19 cellular contexts compared by ENCODE assay signal in genomic region chr1:176693697-176694329, GRCh38.
DNase-seq lines count a peak whose midpoint lies in the region; ATAC-seq and TF ChIP-seq lines count a peak whose summit lies in the region.
"Had no signal": no experiment of that assay in that cellular context is flagged by ENCODE, and none has a peak within 500 bp of the region (broad histone marks: within the 10 kb centered on the region; RNA-seq: fewer than 3 reads in every experiment).

No MANE protein-coding gene starts in this region.

- no peak overlapping the region for H2AFZ ChIP-seq in hepatocyte
- H2AFZ ChIP-seq: parathyroid adenoma had no signal

- DNase-seq in HCEC 1CT (peak; percentile 70), epithelial cell of esophagus (ENCODE audit: low read depth) (peak; percentile 3), hepatocyte (ENCODE audit: low spot score) (no peak), sigmoid colon (peak; percentile 78), NCI-H748 treated with DMSO at 0.1 percent for 48 hours (lab: John Stamatoyannopoulos, UW) (no peak), medulla oblongata (ENCODE audit: extremely low spot score) (no peak)
- DNase-seq: ACHN; activated CD4-positive, alpha-beta T cell treated with anti-CD3 and anti-CD28 coated beads, Interleukin-2, amount 50 U/mL, for 1 hour; activated naive CD4-positive, alpha-beta T cell treated with anti-CD3 and anti-CD28 coated beads, Interleukin-2, amount 50 U/mL, for 16 hours; Caco-2; caudate nucleus; DMS79; MV-4-11; NCI-H1694; NCI-H774 had no signal

- H3K79me2 ChIP-seq in hepatocyte = no peaks in the 10 kb centered on the region
- H3K79me2 ChIP-seq: parathyroid adenoma had no signal

- no peaks in the 10 kb centered on the region for H3K9me3 ChIP-seq in hepatocyte (ENCODE audit: low read depth)
- no peaks in the 10 kb centered on the region for H3K9me3 ChIP-seq in sigmoid colon
- H3K9me3 ChIP-seq: Caco-2 had no signal

- peak overlapping the region; percentile 35 for H3K4me2 ChIP-seq in hepatocyte

- TF ChIP-seq POLR2A in sigmoid colon (IDR thresholded peaks at IDR 0.05) = no peak

- ATAC-seq in HG03354 (IDR thresholded peaks at IDR 0.05; ENCODE audit: poor library complexity, severe bottlenecking, unreplicated experiment) (no peak), GM21619 (IDR thresholded peaks at IDR 0.05; ENCODE audit: unreplicated experiment) (no peak)
- ATAC-seq: left colon had no signal

- no peaks in the 10 kb centered on the region for H3K36me3 ChIP-seq in hepatocyte (replicated peaks; ENCODE audit: insufficient read depth, low read depth)
- H3K36me3 ChIP-seq in sigmoid colon = no peaks in the 10 kb centered on the region

- intact Hi-C loops in sigmoid colon (cut with DNase I) = loop anchor here (5.0 kb wide), 1 partner anchor 153 kb away; no protein-coding TSS in a partner anchor

- peak; percentile 68 to 95 (median 84) for TF ChIP-seq EP300 in sigmoid colon (IDR thresholded peaks at IDR 0.05)

- H3K27me3 ChIP-seq in hepatocyte (no peaks in the 10 kb centered on the region), sigmoid colon (no peaks in the 10 kb centered on the region)

- WGBS in hepatocyte (ENCODE audit: low lambda C conversion rate, missing lambda C conversion rate) = 51% methylated on average over 11 of the region's 11 CpGs
- 23 to 56% methylated on average over 11 of the region's 11 CpGs for WGBS in sigmoid colon, 2 donors

- no peak overlapping the region for H3K27ac ChIP-seq in hepatocyte
- H3K27ac ChIP-seq in sigmoid colon = peak overlapping the region in 3 of 4 donors; percentile 73 to 87 (median 77)
- H3K27ac ChIP-seq: parathyroid adenoma had no signal

- H4K20me1 ChIP-seq in hepatocyte (ENCODE audit: insufficient read depth, poor library complexity, severe bottlenecking) = no peaks in the 10 kb centered on the region

- TF ChIP-seq CTCF in epithelial cell of esophagus (IDR thresholded peaks at IDR 0.05; ENCODE audit: insufficient read depth, low read depth, low read length, missing control alignments) = no peak
- no peak for TF ChIP-seq CTCF in hepatocyte (IDR thresholded peaks at IDR 0.05; ENCODE audit: poor library complexity)
- TF ChIP-seq CTCF in sigmoid colon (IDR thresholded peaks at IDR 0.05) = no peak

- H3K4me1 ChIP-seq in hepatocyte (ENCODE audit: insufficient read depth) = peaks cover 12% of the 10 kb centered on the region
- H3K4me1 ChIP-seq in sigmoid colon = peaks cover 0 to 64% (median 58%) of the 10 kb centered on the region in 4 donors
- H3K4me1 ChIP-seq: Caco-2 had no signal

- H3K4me3 ChIP-seq in epithelial cell of esophagus (ENCODE audit: low read length) (no peak overlapping the region), hepatocyte (no peak overlapping the region), sigmoid colon (no peak overlapping the region)

- H3K9me2 ChIP-seq in hepatocyte (replicated peaks; ENCODE audit: insufficient read depth) = no peaks in the 10 kb centered on the region

Comparison
In these comparisons a context has a peak if more than half of its experiments do, and no peak if none do; other contexts are left out.
1. DNase-seq: peak in HCEC 1CT (single experiment), epithelial cell of esophagus (single experiment) and sigmoid colon (single experiment); none in hepatocyte (single experiment), NCI-H748 treated with DMSO at 0.1 percent for 48 hours (single experiment) and medulla oblongata (single experiment).